In the genomic region with DNA sequence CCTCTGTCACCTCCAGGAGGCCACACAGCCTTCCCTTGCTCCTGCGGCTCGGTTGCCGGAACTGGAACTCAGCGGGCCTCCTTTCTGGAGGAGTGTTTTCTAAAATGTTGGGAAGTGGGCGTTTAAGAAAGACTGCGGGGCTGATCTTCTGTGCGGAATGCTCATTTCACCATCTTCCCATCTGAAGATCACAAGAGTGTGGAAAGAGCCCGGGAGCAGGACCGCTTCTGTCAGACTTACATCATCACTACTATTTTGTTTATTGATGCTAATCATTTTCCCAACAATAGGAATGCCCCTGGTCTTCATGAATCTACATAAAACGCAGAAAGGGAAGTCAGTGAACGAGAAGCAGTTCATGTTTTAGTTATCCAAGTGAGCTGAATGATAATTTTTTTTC, we compare ENCODE assay signal across 20 cellular contexts.
DNase-seq lines count a peak whose midpoint lies in the region; ATAC-seq, FAIRE-seq and TF ChIP-seq lines count a peak whose summit lies in the region.
"Had no signal": no experiment of that assay in that cellular context is flagged by ENCODE, and none has a peak within 500 bp of the region (broad histone marks: within the 10 kb centered on the region; RNA-seq: fewer than 3 reads in every experiment).

No MANE protein-coding gene starts in this region.

- H3K18ac ChIP-seq in neuronal stem cell (ENCODE audit: low read length): no peak overlapping the region

- H3K9me3 Mint-ChIP-seq in glutamatergic neuron (ENCODE audit: unreplicated experiment) (peaks cover 11% of the 10 kb centered on the region), neural crest cell (peaks cover 4% of the 10 kb centered on the region)
- H3K9me3 Mint-ChIP-seq: CD4-positive, alpha-beta T cell had no signal

- H3K27me3 Mint-ChIP-seq in glutamatergic neuron (ENCODE audit: unreplicated experiment) (peaks cover 5% of the 10 kb centered on the region), neural crest cell (ENCODE audit: low read depth) (no peaks in the 10 kb centered on the region)
- H3K27me3 Mint-ChIP-seq: CD4-positive, alpha-beta T cell had no signal

- no peak for DNase-seq in K562 (ENCODE audit: extremely low read depth in 1 of 4, low spot score in 3 of 4)
- DNase-seq in glutamatergic neuron: no peak
- DNase-seq in neural crest cell (ENCODE audit: low read depth, low spot score): no peak
- no peak for DNase-seq in neuronal stem cell (ENCODE audit: low spot score)
- DNase-seq in amniotic stem cell (lab: John Stamatoyannopoulos, UW): no peak
- DNase-seq in AML-193 (lab: John Stamatoyannopoulos, UW): no peak
- DNase-seq: ACHN; Caco-2; CD4-positive, alpha-beta T cell; GDM1; HCEC 1CT; IMR-90; KBM-7 had no signal

- TF ChIP-seq CTCF in K562 (IDR thresholded peaks at IDR 0.05 in 2 of 3, conservative IDR thresholded peaks at IDR 0.05 in 1 of 3; ENCODE audit: insufficient read depth in 2 of 3, low read depth in 1 of 3, low read length in 3 of 3): no peak
- no peak for TF ChIP-seq CTCF in glutamatergic neuron (IDR thresholded peaks at IDR 0.05; ENCODE audit: partially characterized antibody, unreplicated experiment)
- no peak for TF ChIP-seq CTCF in neural crest cell (conservative IDR thresholded peaks at IDR 0.05)

- H2BK15ac ChIP-seq in neuronal stem cell (ENCODE audit: low read length): no peak overlapping the region

- no TSS peak for BruUV-seq in K562 (replicated peaks; lab: Mats Ljungman, UMichigan)

- H3K9me3 ChIP-seq in K562 (replicated peaks; ENCODE audit: control insufficient read depth, insufficient read depth, low read depth, low read length) (no peaks in the 10 kb centered on the region), neuronal stem cell (replicated peaks in 1 of 2; ENCODE audit: control insufficient read depth in 2 of 2, insufficient read depth in 1 of 2, low read depth in 1 of 2, low read length in 2 of 2) (no peaks in the 10 kb centered on the region)
- H3K9me3 ChIP-seq: Caco-2 had no signal

- H3K36me3 ChIP-seq in K562 (ENCODE audit: control insufficient read depth, insufficient read depth, low read length) (no peaks in the 10 kb centered on the region), neuronal stem cell (replicated peaks in 1 of 2; ENCODE audit: control insufficient read depth in 2 of 2, insufficient read depth in 2 of 2, low read length in 2 of 2) (no peaks in the 10 kb centered on the region)

- H3K4me3 ChIP-seq in K562: no peak overlapping the region
- no peak overlapping the region for H3K4me3 ChIP-seq in neuronal stem cell (ENCODE audit: low read length in 2 of 2)

- no peak overlapping the region for H3K4me3 Mint-ChIP-seq in glutamatergic neuron (ENCODE audit: unreplicated experiment)
- H3K4me3 Mint-ChIP-seq in neural crest cell: no peak overlapping the region
- H3K4me3 Mint-ChIP-seq: CD4-positive, alpha-beta T cell had no signal

- no peak for TF ChIP-seq RAD21 in K562 (CRISPR knock-in tag; conservative IDR thresholded peaks at IDR 0.05 in 1 of 2, IDR thresholded peaks at IDR 0.05 in 1 of 2)

- H2AK5ac ChIP-seq in neuronal stem cell (ENCODE audit: low read depth, low read length): no peak overlapping the region

- no peak overlapping the region for H2BK12ac ChIP-seq in neuronal stem cell (ENCODE audit: low read length)

- H3K4ac ChIP-seq in neuronal stem cell (ENCODE audit: low read length): no peak overlapping the region

- H4K8ac ChIP-seq in neuronal stem cell (ENCODE audit: low read depth, low read length): no peak overlapping the region

- H4K20me1 ChIP-seq in K562 (replicated peaks; ENCODE audit: control insufficient read depth, insufficient read depth, low read length): no peaks in the 10 kb centered on the region

- TF ChIP-seq POLR2A in K562 (conservative IDR thresholded peaks at IDR 0.05): no peak

- CTCF ChIA-PET in K562 (lab: Yijun Ruan, JAX; ENCODE audit: low intra/inter-chr PET ratio): no interaction called here

- H3K27ac Mint-ChIP-seq in glutamatergic neuron (ENCODE audit: unreplicated experiment) (peak overlapping the region; percentile 55), neural crest cell (ENCODE audit: unreplicated experiment) (peak overlapping the region; percentile 43)
- H3K27ac Mint-ChIP-seq: CD4-positive, alpha-beta T cell had no signal

- H3K9ac ChIP-seq in K562 (ENCODE audit: insufficient read depth in 1 of 2, low read depth in 2 of 2, low read length in 2 of 2): no peak overlapping the region
- H3K9ac ChIP-seq in neuronal stem cell (ENCODE audit: low read depth, low read length, poor library complexity): no peak overlapping the region

- no peak overlapping the region for H2BK5ac ChIP-seq in neuronal stem cell (ENCODE audit: low read length)

- no peak overlapping the region for H3K23ac ChIP-seq in neuronal stem cell (ENCODE audit: low read depth, low read length, poor library complexity)

- H3K9me1 ChIP-seq in K562 (ENCODE audit: control insufficient read depth, insufficient read depth, low read length): no peaks in the 10 kb centered on the region

- no peaks in the 10 kb centered on the region for H3K36me3 Mint-ChIP-seq in glutamatergic neuron (ENCODE audit: unreplicated experiment)
- H3K36me3 Mint-ChIP-seq in neural crest cell (ENCODE audit: low read depth): peaks cover 4% of the 10 kb centered on the region

- no peak overlapping the region for H3K14ac ChIP-seq in neuronal stem cell (ENCODE audit: low read length)

- H3K4me1 ChIP-seq in K562 (replicated peaks in 1 of 2; ENCODE audit: control insufficient read depth in 2 of 2, insufficient read depth in 2 of 2, low read length in 2 of 2) (peaks cover 18 to 21% of the 10 kb centered on the region in 2 experiments; a peak in 4 of 5 replicates), neuronal stem cell (ENCODE audit: control insufficient read depth in 2 of 2, insufficient read depth in 1 of 2, low read depth in 1 of 2, low read length in 2 of 2) (peaks cover 0 to 2% of the 10 kb centered on the region in 2 donors)
- H3K4me1 ChIP-seq: Caco-2 had no signal

- peaks cover 55% of the 10 kb centered on the region for H3K4me1 Mint-ChIP-seq in glutamatergic neuron (ENCODE audit: low read depth, unreplicated experiment)
- peaks cover 14% of the 10 kb centered on the region for H3K4me1 Mint-ChIP-seq in neural crest cell

- WGBS in K562 (ENCODE audit: insufficient coverage, low coverage, missing lambda C conversion rate): 65% methylated on average over 7 of the region's 11 CpGs
- no CpG with 5 or more reads among the region's 11 CpGs for WGBS in neuronal stem cell (ENCODE audit: extremely low coverage in 2 of 2, insufficient read length in 2 of 2, insufficient replicate concordance in 1 of 2), 2 donors

- TF ChIP-seq EP300 in K562 (IDR thresholded peaks at IDR 0.05; ENCODE audit: low read length): no peak

- peak overlapping the region; percentile 77 for H2AFZ ChIP-seq in K562 (ENCODE audit: low read depth, low read length)
- no peak overlapping the region for H2AFZ ChIP-seq in neuronal stem cell (ENCODE audit: low read length)

- H3K79me2 ChIP-seq in K562 (ENCODE audit: control insufficient read depth, insufficient read depth, low read length): no peaks in the 10 kb centered on the region

- ATAC-seq in K562 (no peak), GM18861 (IDR thresholded peaks at IDR 0.05; ENCODE audit: unreplicated experiment) (no peak)

- H3K4me2 ChIP-seq in K562 (ENCODE audit: insufficient read depth, low read length) (no peak overlapping the region), neuronal stem cell (ENCODE audit: insufficient read depth, low read length, poor library complexity, severe bottlenecking) (no peak overlapping the region)

- no peak for FAIRE-seq in K562 (lab: Jason Lieb, UNC)
- FAIRE-seq: A204.1, D721Med, GM19239, H54, HTR-8/SVneo had no signal

- POLR2A ChIA-PET in K562 (lab: Yijun Ruan, JAX): no interaction called here

- H3K27ac ChIP-seq in K562 (ENCODE audit: extremely low read depth, low read depth, low read length) (no peak overlapping the region), neuronal stem cell (replicated peaks; ENCODE audit: low read length) (no peak overlapping the region)
- H3K27ac ChIP-seq: C4-2B had no signal

- no peaks in the 10 kb centered on the region for H3K27me3 ChIP-seq in K562 (ENCODE audit: control insufficient read depth in 2 of 2, insufficient read depth in 2 of 2, low read length in 2 of 2)
- no peaks in the 10 kb centered on the region for H3K27me3 ChIP-seq in neuronal stem cell (ENCODE audit: control insufficient read depth in 3 of 3, insufficient read depth in 3 of 3, low read depth in 1 of 3, low read length in 3 of 3)

- H4K91ac ChIP-seq in neuronal stem cell (ENCODE audit: low read depth, low read length, poor library complexity): no peak overlapping the region

- no peak overlapping the region for H2BK120ac ChIP-seq in neuronal stem cell (ENCODE audit: low read depth, low read length)

- H3K79me1 ChIP-seq in neuronal stem cell (ENCODE audit: low read depth, low read length): no peaks in the 10 kb centered on the region

- intact Hi-C loops in K562 (cut with micrococcal nuclease): loop anchor here (5.0 to 10.0 kb wide), 2 partner anchors 58 to 161 kb away; no protein-coding TSS in a partner anchor

- in situ Hi-C loops in K562 (cut with MboI): no loop called here

TF ChIP-seq in K562, 482 proteins besides CTCF, POLR2A, EP300 and RAD21 (continues in another document):
- TF ChIP-seq CBX3 (IDR thresholded peaks at IDR 0.05; ENCODE audit: borderline replicate concordance in 1 of 2, low read length in 2 of 2): no peak
- TF ChIP-seq, protein P1, sequence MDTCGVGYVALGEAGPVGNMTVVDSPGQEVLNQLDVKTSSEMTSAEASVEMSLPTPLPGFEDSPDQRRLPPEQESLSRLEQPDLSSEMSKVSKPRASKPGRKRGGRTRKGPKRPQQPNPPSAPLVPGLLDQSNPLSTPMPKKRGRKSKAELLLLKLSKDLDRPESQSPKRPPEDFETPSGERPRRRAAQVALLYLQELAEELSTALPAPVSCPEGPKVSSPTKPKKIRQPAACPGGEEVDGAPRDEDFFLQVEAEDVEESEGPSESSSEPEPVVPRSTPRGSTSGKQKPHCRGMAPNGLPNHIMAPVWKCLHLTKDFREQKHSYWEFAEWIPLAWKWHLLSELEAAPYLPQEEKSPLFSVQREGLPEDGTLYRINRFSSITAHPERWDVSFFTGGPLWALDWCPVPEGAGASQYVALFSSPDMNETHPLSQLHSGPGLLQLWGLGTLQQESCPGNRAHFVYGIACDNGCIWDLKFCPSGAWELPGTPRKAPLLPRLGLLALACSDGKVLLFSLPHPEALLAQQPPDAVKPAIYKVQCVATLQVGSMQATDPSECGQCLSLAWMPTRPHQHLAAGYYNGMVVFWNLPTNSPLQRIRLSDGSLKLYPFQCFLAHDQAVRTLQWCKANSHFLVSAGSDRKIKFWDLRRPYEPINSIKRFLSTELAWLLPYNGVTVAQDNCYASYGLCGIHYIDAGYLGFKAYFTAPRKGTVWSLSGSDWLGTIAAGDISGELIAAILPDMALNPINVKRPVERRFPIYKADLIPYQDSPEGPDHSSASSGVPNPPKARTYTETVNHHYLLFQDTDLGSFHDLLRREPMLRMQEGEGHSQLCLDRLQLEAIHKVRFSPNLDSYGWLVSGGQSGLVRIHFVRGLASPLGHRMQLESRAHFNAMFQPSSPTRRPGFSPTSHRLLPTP (IDR thresholded peaks at IDR 0.05; ENCODE audit: borderline replicate concordance, extremely low read depth, insufficient read length): no peak
